17 cellular contexts compared by ENCODE assay signal in genomic region chr20:57455386-57455785, GRCh38.
DNase-seq lines count a peak whose midpoint lies in the region; ATAC-seq and TF ChIP-seq lines count a peak whose summit lies in the region.
"Had no signal": no experiment of that assay in that cellular context is flagged by ENCODE, and none has a peak within 500 bp of the region (broad histone marks: within the 10 kb centered on the region; RNA-seq: fewer than 3 reads in every experiment).

No MANE protein-coding gene starts in this region.

- ATAC-seq in HG02759 (IDR thresholded peaks at IDR 0.05; ENCODE audit: unreplicated experiment), result no peak
- ATAC-seq: GM12878 had no signal

- H3K27ac ChIP-seq in BLaER1 (no peak overlapping the region), DOHH2 (ENCODE audit: low read depth, low read length) (no peak overlapping the region)
- H3K27ac ChIP-seq: C4-2B had no signal

- no peak overlapping the region for H3K4me3 Mint-ChIP-seq in progenitor cell of endocrine pancreas (ENCODE audit: low read depth)
- H3K4me3 Mint-ChIP-seq: B cell; CD4-positive, alpha-beta T cell had no signal

- no peaks in the 10 kb centered on the region for H3K79me2 ChIP-seq in DOHH2 (ENCODE audit: control insufficient read depth, low read length)

- TF ChIP-seq CTCF in DOHH2 (IDR thresholded peaks at IDR 0.05; ENCODE audit: low read depth, low read length, poor library complexity, severe bottlenecking) (no peak), progenitor cell of endocrine pancreas (IDR thresholded peaks at IDR 0.05; ENCODE audit: unreplicated experiment) (no peak)

- H3K9me3 ChIP-seq in BLaER1, result no peaks in the 10 kb centered on the region
- H3K9me3 ChIP-seq in DOHH2 (ENCODE audit: control insufficient read depth, insufficient read depth, low read length), result no peaks in the 10 kb centered on the region
- H3K9me3 ChIP-seq in NT2/D1 (ENCODE audit: insufficient read depth, low read length), result peaks cover 14% of the 10 kb centered on the region; the same call in 1 of the 2 replicates
- H3K9me3 ChIP-seq: Caco-2 had no signal

- H4K20me1 ChIP-seq in BLaER1, result no peaks in the 10 kb centered on the region
- no peaks in the 10 kb centered on the region for H4K20me1 ChIP-seq in DOHH2 (ENCODE audit: control insufficient read depth, insufficient read depth, low read depth, low read length)

- no peaks in the 10 kb centered on the region for H3K9me3 Mint-ChIP-seq in progenitor cell of endocrine pancreas (ENCODE audit: low read depth)
- H3K9me3 Mint-ChIP-seq: CD4-positive, alpha-beta T cell had no signal

- DNase-seq in NT2/D1 (ENCODE audit: low read depth, low spot score) (no peak), progenitor cell of endocrine pancreas (ENCODE audit: low spot score, unreplicated experiment) (no peak), RPMI8226 (no peak), kidney glomerular epithelial cell (lab: John Stamatoyannopoulos, UW) (no peak)
- DNase-seq: Caco-2; CD4-positive, alpha-beta T cell; DMS153; DMS79 treated with DMSO at 0.1 percent for 48 hours; EL; GOT3; H7 had no signal

- no peaks in the 10 kb centered on the region for H3K9me2 ChIP-seq in DOHH2 (replicated peaks; ENCODE audit: control insufficient read depth, low read length)

- H3K9ac ChIP-seq in BLaER1 (no peak overlapping the region), NT2/D1 (ENCODE audit: insufficient read length, low read depth) (peak overlapping the region; percentile 37)

- H3K4me1 Mint-ChIP-seq in progenitor cell of endocrine pancreas (ENCODE audit: low read depth), result no peaks in the 10 kb centered on the region

- peak overlapping the region; percentile 10 for H3K27ac Mint-ChIP-seq in progenitor cell of endocrine pancreas
- H3K27ac Mint-ChIP-seq: B cell; CD4-positive, alpha-beta T cell had no signal

- H3K4me1 ChIP-seq in BLaER1 (peaks cover 63% of the 10 kb centered on the region), DOHH2 (ENCODE audit: control insufficient read depth, low read length) (peaks cover 73% of the 10 kb centered on the region), NT2/D1 (ENCODE audit: insufficient read depth, insufficient read length) (peaks cover 23% of the 10 kb centered on the region)
- H3K4me1 ChIP-seq: Caco-2 had no signal

- H3K36me3 Mint-ChIP-seq in progenitor cell of endocrine pancreas (ENCODE audit: insufficient read depth), result no peaks in the 10 kb centered on the region

- H3K27me3 Mint-ChIP-seq in progenitor cell of endocrine pancreas, result peaks cover 8% of the 10 kb centered on the region
- H3K27me3 Mint-ChIP-seq: B cell; CD4-positive, alpha-beta T cell had no signal

- H3K4me2 ChIP-seq in BLaER1, result peak overlapping the region; percentile 25
- H3K4me2 ChIP-seq in DOHH2 (ENCODE audit: low read length), result peak overlapping the region; percentile 52

- no peaks in the 10 kb centered on the region for H3K27me3 ChIP-seq in BLaER1
- H3K27me3 ChIP-seq in DOHH2 (ENCODE audit: control insufficient read depth, low read length), result peaks cover 14% of the 10 kb centered on the region
- no peaks in the 10 kb centered on the region for H3K27me3 ChIP-seq in NT2/D1 (ENCODE audit: insufficient read depth, insufficient read length)

- peaks cover 2% of the 10 kb centered on the region; the same call in 1 of the 2 replicates for H3F3A ChIP-seq in DOHH2 (ENCODE audit: control insufficient read depth, insufficient read depth)

- H3K4me3 ChIP-seq in BLaER1 (no peak overlapping the region), DOHH2 (ENCODE audit: low read length) (peak overlapping the region; percentile 3; the same call in 1 of the 2 replicates), NT2/D1 (ENCODE audit: insufficient read length, low read depth) (no peak overlapping the region)
- H3K4me3 ChIP-seq: GM12878 had no signal

- H3K36me3 ChIP-seq in BLaER1 (no peaks in the 10 kb centered on the region), DOHH2 (ENCODE audit: control insufficient read depth, low read length) (no peaks in the 10 kb centered on the region), NT2/D1 (ENCODE audit: insufficient read depth, insufficient read length, low read length) (no peaks in the 10 kb centered on the region)
